ENCODE assay signal across 1 cellular context in genomic region chr21:41481191-41481590, GRCh38.
TF ChIP-seq lines count a peak whose summit lies in the region.

No MANE protein-coding gene starts in this region.

TF ChIP-seq in HEK293, 187 proteins besides CTCF, POLR2A, EP300 and RAD21 (continued from another document):
- no peak for TF ChIP-seq ZNF398 (tag by site-specific recombination; IDR thresholded peaks at IDR 0.05)
